Comparison of ENCODE assay signal across 18 cellular contexts in genomic region chr4:4226606-4227438, GRCh38. TPM values are rescaled to one million over a fixed set of nuclear protein-coding genes. Genes with fewer than 3 reads are reported as not detected.
DNase-seq lines count a peak whose midpoint lies in the region; ATAC-seq and TF ChIP-seq lines count a peak whose summit lies in the region.
"Had no signal": no experiment of that assay in that cellular context is flagged by ENCODE, and none has a peak within 500 bp of the region (broad histone marks: within the 10 kb centered on the region; RNA-seq: fewer than 3 reads in every experiment).

OTOP1 (minus strand) TSS chr4:4226929; CDS start chr4:4226864, 65 bp downstream.

- H3K36me3 Mint-ChIP-seq in WTC11 = no peaks in the 10 kb centered on the region
- no peaks in the 10 kb centered on the region for H3K36me3 Mint-ChIP-seq in Calu3 (ENCODE audit: insufficient read depth, unreplicated experiment)

- 13% methylated on average over 17 of the region's 82 CpGs for WGBS in esophagus muscularis mucosa

- intact Hi-C loops in esophagus muscularis mucosa (cut with DNase I) = no loop called here
- intact Hi-C loops in Calu3 (cut with micrococcal nuclease; ENCODE audit: unreplicated experiment) = no loop called here

- H3K4me1 Mint-ChIP-seq in WTC11 = peaks cover 13% of the 10 kb centered on the region
- no peaks in the 10 kb centered on the region for H3K4me1 Mint-ChIP-seq in Calu3 (ENCODE audit: low read depth, unreplicated experiment)

- peaks cover 94% of the 10 kb centered on the region for H3K27me3 Mint-ChIP-seq in WTC11 (ENCODE audit: low read depth)
- peaks cover 66% of the 10 kb centered on the region for H3K27me3 Mint-ChIP-seq in Calu3 (ENCODE audit: unreplicated experiment)

- H3K9me3 ChIP-seq in esophagus muscularis mucosa = no peaks in the 10 kb centered on the region
- H3K9me3 ChIP-seq: heart right ventricle, pancreas, SJCRH30 had no signal

- H3K27me3 ChIP-seq in H7 (ENCODE audit: control insufficient read depth, insufficient read depth, low read length) (peaks cover 57% of the 10 kb centered on the region), esophagus muscularis mucosa (peaks cover 0 to 78% (median 23%) of the 10 kb centered on the region in 4 donors)
- H3K27me3 ChIP-seq: pancreas, SJCRH30 had no signal

- peaks cover 0 to 19% (median 2%) of the 10 kb centered on the region in 4 donors for H3K4me1 ChIP-seq in esophagus muscularis mucosa
- H3K4me1 ChIP-seq: pancreas, SJCRH30 had no signal

- H3K4me3 ChIP-seq in H7 (ENCODE audit: insufficient read depth, low read depth, low read length) (peak within 1 kb of the TSS; percentile 8; the same call in 1 of the 2 replicates), iPS-11a (ENCODE audit: low read depth, low read length) (peak within 1 kb of the TSS; percentile 1), esophagus muscularis mucosa (no peak within 1 kb of the TSS)
- H3K4me3 ChIP-seq: heart right ventricle, pancreas, SJCRH30 had no signal

- CTCF ChIA-PET in WTC11 (lab: Charles Lee) (interaction anchor here (0.6 to 1.7 kb wide), 3 partner anchors 44 to 116 kb away, joined by 3 to 6 read pairs (median 3); no protein-coding TSS in a partner anchor), Calu3 (lab: Charles Lee) (interaction anchor here (0.6 kb wide), 1 partner anchor 46 kb away, joined by 4 read pairs; no protein-coding TSS in a partner anchor)

- TF ChIP-seq EP300 in esophagus muscularis mucosa (IDR thresholded peaks at IDR 0.05) = no peak

- peaks cover 2% of the 10 kb centered on the region for H3K9me3 Mint-ChIP-seq in WTC11
- no peaks in the 10 kb centered on the region for H3K9me3 Mint-ChIP-seq in Calu3 (ENCODE audit: low read depth, unreplicated experiment)
- H3K9me3 Mint-ChIP-seq: T-helper 2 cell treated with Interferon-gamma antibody and Interleukin-4, amounts not matched to agents 5 μg/mL and 100 μg/mL, for 36 hours had no signal

- BruUV-seq in Calu3 (replicated peaks; lab: Mats Ljungman, UMichigan) = no TSS peak

- no peak within 1 kb of the TSS for H3K27ac ChIP-seq in esophagus muscularis mucosa (replicated peaks in 1 of 4)
- H3K27ac ChIP-seq: heart right ventricle, pancreas, SJCRH30 had no signal

- H3K36me3 ChIP-seq in H7 (replicated peaks; ENCODE audit: control insufficient read depth, insufficient read depth, low read length) (no peaks in the 10 kb centered on the region), esophagus muscularis mucosa (no peaks in the 10 kb centered on the region)
- H3K36me3 ChIP-seq: heart right ventricle, pancreas, SJCRH30 had no signal

- TF ChIP-seq POLR2A in esophagus muscularis mucosa (IDR thresholded peaks at IDR 0.05; ENCODE audit: low read depth) = no peak

- peak within 1 kb of the TSS; percentile 67 for H3K4me3 Mint-ChIP-seq in WTC11
- no peak within 1 kb of the TSS for H3K4me3 Mint-ChIP-seq in Calu3 (ENCODE audit: low read depth, unreplicated experiment)
- H3K4me3 Mint-ChIP-seq: T-helper 2 cell treated with Interferon-gamma antibody and Interleukin-4, amounts not matched to agents 5 μg/mL and 100 μg/mL, for 36 hours had no signal

- ATAC-seq in WTC11 (no peak), HG03139 (IDR thresholded peaks at IDR 0.05; ENCODE audit: unreplicated experiment) (no peak)
- ATAC-seq: activated CD4-positive, CD25-positive, alpha-beta regulatory T cell treated with anti-CD3 and anti-CD28 coated beads, Interleukin-2, amount 50 U/mL, for 24 hours; heart right ventricle; pancreas had no signal

- POLR2A ChIA-PET in WTC11 (lab: Charles Lee) = no interaction called here

- TF ChIP-seq CTCF in WTC11 (IDR thresholded peaks at IDR 0.05) (no peak), esophagus muscularis mucosa (IDR thresholded peaks at IDR 0.05) (no peak), Calu3 (IDR thresholded peaks at IDR 0.05; ENCODE audit: unreplicated experiment) (no peak)

- DNase-seq in H7 (peak; percentile 69), WTC11 (ENCODE audit: low spot score) (no peak), retina (peak; percentile 15), esophagus muscularis mucosa (ENCODE audit: extremely low spot score) (no peak), Calu3 (no peak)
- DNase-seq: amygdala; cerebellar nuclear complex; heart right ventricle; SJCRH30; stimulated activated CD4-positive, alpha-beta T cell treated with anti-CD3 and anti-CD28 coated beads, Interleukin-2, amount 100 ng/mL, for 48 hours had no signal

- H3K27ac Mint-ChIP-seq in WTC11 = no peak within 1 kb of the TSS
- no peak within 1 kb of the TSS for H3K27ac Mint-ChIP-seq in Calu3 (ENCODE audit: unreplicated experiment)
- H3K27ac Mint-ChIP-seq: T-helper 2 cell treated with Interferon-gamma antibody and Interleukin-4, amounts not matched to agents 5 μg/mL and 100 μg/mL, for 36 hours had no signal

TF ChIP-seq in WTC11, 78 proteins besides CTCF, POLR2A, EP300 and RAD21 (continues in another document):
- TF ChIP-seq ARID4B (CRISPR knock-in tag; IDR thresholded peaks at IDR 0.05; ENCODE audit: borderline replicate concordance) (no peak), FOXP1 (CRISPR knock-in tag; IDR thresholded peaks at IDR 0.05; ENCODE audit: borderline replicate concordance) (no peak; the same call in 1 of the 2 replicates), PREB (CRISPR knock-in tag; IDR thresholded peaks at IDR 0.05; ENCODE audit: borderline replicate concordance) (no peak), KAT7 (CRISPR knock-in tag; IDR thresholded peaks at IDR 0.05; ENCODE audit: borderline replicate concordance) (no peak), ESRRA (CRISPR knock-in tag; IDR thresholded peaks at IDR 0.05; ENCODE audit: borderline replicate concordance) (peak; percentile 33; the same call in 1 of the 2 replicates), FOXK1 (CRISPR knock-in tag; IDR thresholded peaks at IDR 0.05) (no peak), ZNF671 (CRISPR knock-in tag; IDR thresholded peaks at IDR 0.05) (no peak), RELA (CRISPR knock-in tag; IDR thresholded peaks at IDR 0.05; ENCODE audit: borderline replicate concordance) (0 out of 2 replicates have a peak, but pooled peaks have one; percentile 59), ATF1 (CRISPR knock-in tag; IDR thresholded peaks at IDR 0.05) (no peak), STAT6 (CRISPR knock-in tag; conservative IDR thresholded peaks at IDR 0.05; ENCODE audit: low read depth) (no peak)

RNA-seq across cellular contexts. Expression of gene OTOP1, which starts in this region (rescaled TPM):
- not detected in 2 replicates for total RNA-seq in H7 (2014; rRNA removed; shearing (Covaris generic))
- total RNA-seq in WTC11 (2021) (not detected in 3 replicates), esophagus muscularis mucosa (not detected), Calu3 (2022) (not detected in 2 replicates)
- total RNA-seq: activated CD8-positive, alpha-beta memory T cell treated with anti-CD3 and anti-CD28 coated beads for 36 hours; G401; heart right ventricle; pancreas; SJCRH30; temporal lobe had no signal

Comparison
In these comparisons a context has a peak if more than half of its experiments do, and no peak if none do; other contexts are left out.
1. Peak in DNase-seq and H3K4me3 ChIP-seq in H7; RNA of the gene not detected or under 1 TPM.